In genomic region chr20:14055127-14055742, GRCh38 we compare ENCODE assay signal across 8 cellular contexts. TPM values are rescaled to one million over a fixed set of nuclear protein-coding genes. Genes with fewer than 3 reads are reported as not detected.
DNase-seq lines count a peak whose midpoint lies in the region; ATAC-seq, FAIRE-seq and TF ChIP-seq lines count a peak whose summit lies in the region.

No MANE protein-coding gene starts in this region.

- H3K4me3 ChIP-seq in Loucy (ENCODE audit: low read length, poor library complexity, severe bottlenecking) (no peak overlapping the region), PC-9 (no peak overlapping the region), endothelial cell of umbilical vein (replicated peaks in 1 of 3; ENCODE audit: insufficient read depth in 1 of 3, low read depth in 1 of 3, low read length in 3 of 3) (no peak overlapping the region), neural cell (ENCODE audit: low read length) (no peak overlapping the region)

- BruUV-seq in PC-9 (replicated peaks; lab: Mats Ljungman, UMichigan) (no TSS peak), endothelial cell of umbilical vein (replicated peaks; lab: Mats Ljungman, UMichigan) (no TSS peak)

- H3K79me2 ChIP-seq in Loucy (ENCODE audit: insufficient read depth, low read length) (no peaks in the 10 kb centered on the region), PC-9 (ENCODE audit: low read depth) (no peaks in the 10 kb centered on the region), endothelial cell of umbilical vein (ENCODE audit: control insufficient read depth, insufficient read depth, low read length) (no peaks in the 10 kb centered on the region), neural cell (replicated peaks; ENCODE audit: insufficient read depth, low read length) (no peaks in the 10 kb centered on the region)

- H3K36me3 ChIP-seq in Loucy (ENCODE audit: insufficient read depth, low read length), result no peaks in the 10 kb centered on the region
- no peaks in the 10 kb centered on the region for H3K36me3 ChIP-seq in PC-9 (ENCODE audit: low read depth)
- no peaks in the 10 kb centered on the region for H3K36me3 ChIP-seq in endothelial cell of umbilical vein (ENCODE audit: control insufficient read depth in 2 of 2, extremely low read depth in 1 of 2, insufficient read depth in 2 of 2, low read length in 2 of 2)
- no peaks in the 10 kb centered on the region for H3K36me3 ChIP-seq in neural cell (ENCODE audit: insufficient read depth, low read length)

- no peak for TF ChIP-seq EP300 in neural cell (conservative IDR thresholded peaks at IDR 0.05; ENCODE audit: poor library complexity, severe bottlenecking)

- peak; percentile 56 for TF ChIP-seq CTCF in AG09319 (IDR thresholded peaks at IDR 0.05; ENCODE audit: low read depth, low read length)
- peak; percentile 33; the same call in 1 of the 2 replicates for TF ChIP-seq CTCF in GM12874 (IDR thresholded peaks at IDR 0.05; ENCODE audit: insufficient read depth, low read depth, low read length)
- TF ChIP-seq CTCF in Loucy (conservative IDR thresholded peaks at IDR 0.05; ENCODE audit: low read length), result peak; percentile 77
- peak; percentile 72 for TF ChIP-seq CTCF in PC-9 (conservative IDR thresholded peaks at IDR 0.05)
- TF ChIP-seq CTCF in endothelial cell of umbilical vein (IDR thresholded peaks at IDR 0.05; ENCODE audit: extremely low read depth in 1 of 2, insufficient read depth in 1 of 2, low read depth in 1 of 2, low read length in 2 of 2), result peak; percentile 37 to 42
- TF ChIP-seq CTCF in neural cell (IDR thresholded peaks at IDR 0.05; ENCODE audit: poor library complexity, severe bottlenecking), result peak; percentile 83

- POLR2A ChIA-PET in PC-9 (lab: Charles Lee; ENCODE audit: unreplicated experiment) (no interaction called here), endothelial cell of umbilical vein (lab: Charles Lee) (no interaction called here)

- intact Hi-C loops in PC-9 (cut with micrococcal nuclease; ENCODE audit: unreplicated experiment), result loop anchor here (1.0 to 10.0 kb wide), 6 partner anchors 160 to 1128 kb away; no protein-coding TSS in a partner anchor
- intact Hi-C loops in endothelial cell of umbilical vein (cut with micrococcal nuclease), result loop anchor here (1.0 to 10.0 kb wide), 3 partner anchors 235 to 938 kb away; no protein-coding TSS in a partner anchor

- CTCF ChIA-PET in PC-9 (lab: Charles Lee) (interaction anchor here (0.6 kb wide), 1 partner anchor 135 kb away, joined by 14 read pairs; no protein-coding TSS in a partner anchor), endothelial cell of umbilical vein (lab: Charles Lee) (interaction anchor here (0.7 to 3.7 kb wide), 7 partner anchors 8 to 937 kb away, joined by 3 to 65 read pairs (median 6); no protein-coding TSS in a partner anchor)

- no peak overlapping the region for H3K27ac ChIP-seq in PC-9
- H3K27ac ChIP-seq in endothelial cell of umbilical vein (ENCODE audit: insufficient read depth, low read depth, low read length), result no peak overlapping the region
- H3K27ac ChIP-seq in neural cell (ENCODE audit: low read length), result no peak overlapping the region

- no peaks in the 10 kb centered on the region for H4K20me1 ChIP-seq in Loucy (ENCODE audit: insufficient read depth, low read length, poor library complexity, severe bottlenecking)
- no peaks in the 10 kb centered on the region for H4K20me1 ChIP-seq in PC-9 (ENCODE audit: insufficient read depth)
- no peaks in the 10 kb centered on the region for H4K20me1 ChIP-seq in endothelial cell of umbilical vein (replicated peaks; ENCODE audit: control insufficient read depth, extremely low read depth, insufficient read depth, low read length)
- H4K20me1 ChIP-seq in neural cell (ENCODE audit: insufficient read depth), result no peaks in the 10 kb centered on the region

- peak; percentile 87 for TF ChIP-seq RAD21 in neural cell (conservative IDR thresholded peaks at IDR 0.05)

- no peak for TF ChIP-seq POLR2A in endothelial cell of umbilical vein (IDR thresholded peaks at IDR 0.05; ENCODE audit: low read depth, low read length)

- H3F3A ChIP-seq in Loucy (ENCODE audit: low read depth) (no peaks in the 10 kb centered on the region), PC-9 (ENCODE audit: insufficient read depth, low read depth) (no peaks in the 10 kb centered on the region), neural cell (ENCODE audit: insufficient read depth, low read length, poor library complexity, severe bottlenecking) (no peaks in the 10 kb centered on the region)

- dilution Hi-C loops in endothelial cell of umbilical vein (cut with MboI; ENCODE audit: extremely low pct_ligation_motif_present, low sequenced_read_pairs), result no loop called here

- H3K27me3 ChIP-seq in Loucy (ENCODE audit: insufficient read depth, low read length, poor library complexity, severe bottlenecking) (no peaks in the 10 kb centered on the region), PC-9 (ENCODE audit: insufficient read depth, low read depth) (no peaks in the 10 kb centered on the region), endothelial cell of umbilical vein (ENCODE audit: control insufficient read depth in 2 of 2, insufficient read depth in 2 of 2, low read length in 2 of 2) (no peaks in the 10 kb centered on the region), neural cell (ENCODE audit: insufficient read depth, low read depth, low read length) (no peaks in the 10 kb centered on the region)

- H3K4me2 ChIP-seq in Loucy (ENCODE audit: low read depth, low read length, poor library complexity, severe bottlenecking), result no peak overlapping the region
- no peak overlapping the region for H3K4me2 ChIP-seq in PC-9
- no peak overlapping the region for H3K4me2 ChIP-seq in endothelial cell of umbilical vein (ENCODE audit: insufficient read depth, low read length)
- no peak overlapping the region for H3K4me2 ChIP-seq in neural cell (ENCODE audit: low read length)

- peak; percentile 70 for FAIRE-seq in endothelial cell of umbilical vein (lab: Jason Lieb, UNC)

- peak; percentile 47 for DNase-seq in AG09319 (ENCODE audit: extremely low read depth, low read depth)
- DNase-seq in PC-9, result peak in 1 of 2 experiments; percentile 15
- DNase-seq in endothelial cell of umbilical vein (ENCODE audit: low read depth, low spot score), result peak; percentile 68
- no peak for DNase-seq in activated CD8-positive, alpha-beta memory T cell treated with anti-CD3 and anti-CD28 coated beads, Interleukin-2, amount 50 U/mL, for 4 hours

- H3K4me1 ChIP-seq in Loucy (ENCODE audit: insufficient read depth, low read length, poor library complexity, severe bottlenecking) (no peaks in the 10 kb centered on the region), PC-9 (replicated peaks; ENCODE audit: insufficient read depth) (no peaks in the 10 kb centered on the region), endothelial cell of umbilical vein (ENCODE audit: control insufficient read depth, extremely low read depth, insufficient read depth, low read length) (no peaks in the 10 kb centered on the region)

- no peaks in the 10 kb centered on the region for H3K9me3 ChIP-seq in Loucy (ENCODE audit: insufficient read depth, low read depth, low read length)
- no peaks in the 10 kb centered on the region for H3K9me3 ChIP-seq in PC-9 (ENCODE audit: insufficient read depth, low read depth)
- H3K9me3 ChIP-seq in endothelial cell of umbilical vein (replicated peaks; ENCODE audit: control insufficient read depth, insufficient read depth, low read length), result no peaks in the 10 kb centered on the region
- H3K9me3 ChIP-seq in neural cell (ENCODE audit: low read length), result no peaks in the 10 kb centered on the region

- H3K9me2 ChIP-seq in Loucy (replicated peaks; ENCODE audit: low read depth, low read length), result no peaks in the 10 kb centered on the region
- H3K9me2 ChIP-seq in PC-9 (ENCODE audit: insufficient read depth), result no peaks in the 10 kb centered on the region
- H3K9me2 ChIP-seq in neural cell (ENCODE audit: insufficient read depth, low read length), result no peaks in the 10 kb centered on the region

- no peak for ATAC-seq in HG02588 (IDR thresholded peaks at IDR 0.05; ENCODE audit: unreplicated experiment)

- H2AFZ ChIP-seq in Loucy (ENCODE audit: low read length) (peak overlapping the region; percentile 70; the same call in 1 of the 2 replicates), PC-9 (no peak overlapping the region), endothelial cell of umbilical vein (ENCODE audit: low read depth, low read length) (no peak overlapping the region), neural cell (ENCODE audit: low read depth, low read length) (no peak overlapping the region)

- H3K9ac ChIP-seq in Loucy (ENCODE audit: low read depth, low read length, poor library complexity, severe bottlenecking) (no peak overlapping the region), endothelial cell of umbilical vein (replicated peaks; ENCODE audit: extremely low read depth, insufficient read depth, low read length) (no peak overlapping the region), neural cell (ENCODE audit: low read length) (no peak overlapping the region)

- H3K9me1 ChIP-seq in endothelial cell of umbilical vein (replicated peaks; ENCODE audit: control insufficient read depth, extremely low read depth, insufficient read depth, low read length), result no peaks in the 10 kb centered on the region

TF ChIP-seq in endothelial cell of umbilical vein, 7 proteins besides CTCF, POLR2A, EP300 and RAD21 (continues in another document):
- TF ChIP-seq GATA2 (IDR thresholded peaks at IDR 0.05; ENCODE audit: insufficient read depth, insufficient read length, low read depth, low read length) (no peak), POLR2AphosphoS5 (IDR thresholded peaks at IDR 0.05; ENCODE audit: insufficient read depth, low read depth, low read length) (no peak), FOS (IDR thresholded peaks at IDR 0.05; ENCODE audit: borderline replicate concordance, insufficient read depth, low read length) (no peak), JUN (IDR thresholded peaks at IDR 0.05; ENCODE audit: borderline replicate concordance, insufficient read depth, insufficient read length, low read depth) (no peak)

TF ChIP-seq in neural cell, 6 proteins besides CTCF, POLR2A, EP300 and RAD21:
- peak; percentile 81 for TF ChIP-seq SMC3 (conservative IDR thresholded peaks at IDR 0.05; ENCODE audit: poor library complexity)
- no peak for TF ChIP-seq POLR2AphosphoS5 (IDR thresholded peaks at IDR 0.05)

RNA-seq across cellular contexts. Expression of gene MACROD2, which starts 59.9 kb away (rescaled TPM):
- 8.5 and 11.4 TPM in 2 replicates for total RNA-seq in PC-9 (2021)
- 0.73 and 0.97 TPM in 2 replicates for total RNA-seq in endothelial cell of umbilical vein
- polyA plus RNA-seq in endothelial cell of umbilical vein, result 0.11 and 0.46 TPM in 2 replicates
- 0.06 and 0.18 TPM in 2 replicates for polyA plus RNA-seq in endothelial cell of umbilical vein (2011; cell fraction: cytosol; rRNA removed)
- 0.46 and 0.64 TPM in 2 replicates for polyA plus RNA-seq in endothelial cell of umbilical vein (2011; cell fraction: nucleus; rRNA removed)
- 0.11 TPM in 1 of 2 replicates, not detected in the other for polyA plus RNA-seq in endothelial cell of umbilical vein (2012)
- polyA minus RNA-seq in endothelial cell of umbilical vein, result 0.32 and 1.1 TPM in 2 replicates
- 2.5 TPM for polyA minus RNA-seq in endothelial cell of umbilical vein (2011; cell fraction: cytosol; rRNA and poly(A)+ RNA removed)
- 2.3 and 2.9 TPM in 2 replicates for polyA minus RNA-seq in endothelial cell of umbilical vein (2011; cell fraction: nucleus; rRNA and poly(A)+ RNA removed)
- 20.5 and 23.2 TPM in 2 replicates for polyA plus RNA-seq in neural cell
- 76.9 and 126 TPM in 2 replicates for polyA minus RNA-seq in neural cell

Comparison
In these comparisons a context has a peak if more than half of its experiments do, and no peak if none do; other contexts are left out.
1. CTCF ChIP-seq: peak in every context shown above with its lines; median percentile 83 in neural cell; 77 in Loucy; 72 in PC-9; 56 in AG09319; 40 in endothelial cell of umbilical vein; 33 in GM12874.